Comparison of ENCODE assay signal across 11 cellular contexts in the genomic region with DNA sequence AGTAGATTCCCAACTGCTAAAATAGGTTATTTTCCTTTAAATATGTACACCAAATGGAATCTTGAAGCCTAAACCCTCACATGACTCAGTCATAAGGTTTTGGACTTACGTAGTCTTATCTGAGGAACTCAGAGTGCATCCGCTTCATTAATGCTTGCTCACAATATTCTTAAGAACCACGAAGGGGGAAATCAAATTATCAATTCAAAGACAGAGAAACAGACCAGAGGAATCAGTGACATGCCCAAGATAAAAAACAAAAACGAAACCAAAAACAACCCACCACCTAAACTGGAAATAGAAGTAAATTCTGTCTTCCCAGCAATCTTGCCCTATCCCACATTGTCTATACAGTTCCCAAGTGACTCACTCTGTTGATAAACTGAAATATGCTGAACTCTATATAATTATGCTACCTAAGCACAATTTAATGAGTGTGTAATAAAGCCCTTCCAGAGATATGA.
DNase-seq lines count a peak whose midpoint lies in the region; ATAC-seq and TF ChIP-seq lines count a peak whose summit lies in the region.
"Had no signal": no experiment of that assay in that cellular context is flagged by ENCODE, and none has a peak within 500 bp of the region (broad histone marks: within the 10 kb centered on the region; RNA-seq: fewer than 3 reads in every experiment).

No MANE protein-coding gene starts in this region.

- intact Hi-C loops in Right ventricle myocardium inferior (cut with DNase I): loop anchor here (5.0 kb wide), 1 partner anchor 137 kb away; the partner anchor contains the start of gene CBLB
- intact Hi-C loops in cardiac septum (cut with DNase I): loop anchor here (10.0 kb wide), 1 partner anchor 219 kb away; no protein-coding TSS in a partner anchor
- intact Hi-C loops in body of pancreas (cut with DNase I): no loop called here
- intact Hi-C loops in uterus (cut with DNase I; ENCODE audit: low total_unique reads): no loop called here

- H3K9me2 ChIP-seq in hepatocyte (replicated peaks; ENCODE audit: insufficient read depth): no peaks in the 10 kb centered on the region

- no peak for TF ChIP-seq POLR2A in body of pancreas (IDR thresholded peaks at IDR 0.05)
- no peak for TF ChIP-seq POLR2A in uterus (IDR thresholded peaks at IDR 0.05)

- H3K36me3 ChIP-seq in body of pancreas (replicated peaks in 1 of 2; ENCODE audit: insufficient read depth in 1 of 2, low read depth in 2 of 2) (no peaks in the 10 kb centered on the region), hepatocyte (replicated peaks; ENCODE audit: insufficient read depth, low read depth) (no peaks in the 10 kb centered on the region), uterus (no peaks in the 10 kb centered on the region)

- peak overlapping the region; percentile 12 for H2AFZ ChIP-seq in hepatocyte

- no peaks in the 10 kb centered on the region for H3K79me2 ChIP-seq in hepatocyte

- peak overlapping the region in 1 of 4 donors; percentile 15 for H3K27ac ChIP-seq in body of pancreas
- peak overlapping the region; percentile 69 for H3K27ac ChIP-seq in hepatocyte
- H3K27ac ChIP-seq in uterus: peak overlapping the region; percentile 34 to 36

- DNase-seq in Right ventricle myocardium inferior (ENCODE audit: missing footprints): no peak
- DNase-seq in cardiac septum (ENCODE audit: low spot score): no peak
- DNase-seq in body of pancreas: no peak
- peak; percentile 28 for DNase-seq in hepatocyte (ENCODE audit: low spot score)
- DNase-seq in uterus: no peak
- DNase-seq in C1 segment of cervical spinal cord (lab: John Stamatoyannopoulos, UW): no peak
- no peak for DNase-seq in NCI-H1092 (lab: John Stamatoyannopoulos, UW)
- DNase-seq in NCI-H526 treated with DMSO at 0.1 percent for 48 hours (lab: John Stamatoyannopoulos, UW): no peak
- DNase-seq: activated CD8-positive, alpha-beta memory T cell treated with anti-CD3 and anti-CD28 coated beads, Interleukin-2, amount 50 U/mL, for 48 hours; NCI-H748 treated with DMSO at 0.1 percent for 48 hours had no signal

- peaks cover 3% of the 10 kb centered on the region for H3K4me1 ChIP-seq in body of pancreas
- no peaks in the 10 kb centered on the region for H3K4me1 ChIP-seq in hepatocyte (ENCODE audit: insufficient read depth)
- no peaks in the 10 kb centered on the region for H3K4me1 ChIP-seq in uterus

- H3K27me3 ChIP-seq in body of pancreas: no peaks in the 10 kb centered on the region
- H3K27me3 ChIP-seq in hepatocyte: no peaks in the 10 kb centered on the region
- H3K27me3 ChIP-seq in uterus: no peaks in the 10 kb centered on the region
- H3K27me3 ChIP-seq: BLaER1 treated with 17β-estradiol and CSF1 and Interleukin-3, amounts not matched to agents 10 nM and 100 nM had no signal

- WGBS in body of pancreas, 2 donors: 33 to 34% methylated on average over 4 of the region's 4 CpGs
- 70% methylated on average over 4 of the region's 4 CpGs for WGBS in hepatocyte (ENCODE audit: low lambda C conversion rate, missing lambda C conversion rate)

- ATAC-seq in Right ventricle myocardium inferior (peak; percentile 34), body of pancreas (peak; percentile 58)

- peak overlapping the region; percentile 42 for H3K4me2 ChIP-seq in hepatocyte

- TF ChIP-seq CTCF in body of pancreas (IDR thresholded peaks at IDR 0.05): no peak
- no peak for TF ChIP-seq CTCF in hepatocyte (IDR thresholded peaks at IDR 0.05; ENCODE audit: poor library complexity)
- no peak for TF ChIP-seq CTCF in uterus (IDR thresholded peaks at IDR 0.05)

- H3K9me3 ChIP-seq in body of pancreas (no peaks in the 10 kb centered on the region), hepatocyte (ENCODE audit: low read depth) (no peaks in the 10 kb centered on the region), uterus (no peaks in the 10 kb centered on the region)

- H3K4me3 ChIP-seq in body of pancreas (no peak overlapping the region), hepatocyte (no peak overlapping the region), uterus (peak overlapping the region; percentile 6 to 19)

- no peaks in the 10 kb centered on the region for H4K20me1 ChIP-seq in hepatocyte (ENCODE audit: insufficient read depth, poor library complexity, severe bottlenecking)
- H4K20me1 ChIP-seq: BLaER1 treated with 17β-estradiol and CSF1 and Interleukin-3, amounts not matched to agents 10 nM and 100 nM had no signal

Comparison
In these comparisons a context has a peak if more than half of its experiments do, and no peak if none do; other contexts are left out.
1. H3K4me3 ChIP-seq: peak in uterus (2 of 2); none in body of pancreas (0 of 2) and hepatocyte (single experiment).
2. intact Hi-C loops: an anchor here in Right ventricle myocardium inferior (5.0 kb wide) and cardiac septum (10.0 kb wide); none called in body of pancreas and uterus.